In the genomic region with DNA sequence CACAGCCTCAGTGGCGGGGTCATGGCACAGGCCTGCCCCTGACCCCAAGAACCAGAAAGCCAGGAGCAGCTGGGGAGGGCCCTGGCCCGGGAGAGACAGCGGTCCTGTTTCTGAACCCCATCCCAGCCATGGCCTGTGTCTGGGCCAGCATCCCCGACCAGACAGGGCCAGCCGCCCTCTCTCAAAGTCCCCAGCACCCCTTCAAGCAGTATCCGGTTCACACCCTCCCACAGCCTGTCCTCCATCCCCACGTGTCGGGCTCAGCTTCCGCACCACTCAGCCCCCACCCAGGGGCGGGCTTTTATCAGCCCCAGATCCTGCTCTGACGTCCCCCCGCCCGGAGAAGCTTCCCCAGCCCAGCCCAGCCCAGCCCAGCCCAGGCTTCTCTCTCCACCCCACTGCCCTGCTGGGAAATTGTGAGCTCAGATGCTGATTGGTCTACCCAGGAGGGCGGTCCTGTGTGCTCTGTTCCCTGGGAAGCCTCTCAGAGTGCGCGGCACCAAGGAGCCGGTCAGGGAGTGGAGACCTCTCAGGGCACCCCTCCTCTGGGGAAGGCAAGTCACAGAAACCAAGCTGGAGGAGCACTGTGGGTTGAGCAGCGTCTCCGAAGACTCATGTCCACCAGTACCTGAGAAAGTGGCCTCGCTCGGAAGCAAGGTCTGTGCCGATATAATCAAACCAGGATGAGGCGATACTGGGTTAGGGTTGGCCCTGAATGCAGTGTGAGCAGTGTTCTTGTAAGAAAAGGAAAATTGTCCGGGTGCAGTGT, we compare ENCODE assay signal across 8 cellular contexts. TPM values are rescaled to one million over a fixed set of nuclear protein-coding genes. Genes with fewer than 3 reads are reported as not detected.
DNase-seq lines count a peak whose midpoint lies in the region; ATAC-seq and TF ChIP-seq lines count a peak whose summit lies in the region.

No MANE protein-coding gene starts in this region.

- H3K9me3 Mint-ChIP-seq in activated CD4-positive, alpha-beta T cell treated with anti-CD3 and anti-CD28 coated beads, Interleukin-2, amount 10 ng/mL, durations not matched to agents 24 days and 14 days = no peaks in the 10 kb centered on the region

- DNase-seq in NCI-H748 (lab: John Stamatoyannopoulos, UW; ENCODE audit: unreplicated experiment) (peak; percentile 5), NCI-H748 treated with DMSO at 0.1 percent for 48 hours (lab: John Stamatoyannopoulos, UW) (no peak), NCI-H1048 (lab: John Stamatoyannopoulos, UW) (peak; percentile 42), coronary artery (ENCODE audit: low spot score) (peak; percentile 96)
- peak; percentile 96 for DNase-seq in activated CD4-positive, alpha-beta T cell treated with anti-CD3 and anti-CD28 coated beads, Interleukin-2, amount 10 ng/mL, durations not matched to agents 24 days and 14 days
- peak; percentile 63 to 74 for DNase-seq in stimulated activated CD4-positive, alpha-beta T cell treated with anti-CD3 and anti-CD28 coated beads, Interleukin-1b, Interleukin-23, amount 100 ng/mL, for 4 hours (ENCODE audit: low read depth in 2 of 2)

- peak overlapping the region; percentile 72 for H3K4me3 ChIP-seq in coronary artery

- no peaks in the 10 kb centered on the region for H3K27me3 ChIP-seq in layer of hippocampus (ENCODE audit: control insufficient read depth, insufficient read depth, low read length)

- H3K27me3 Mint-ChIP-seq in activated CD4-positive, alpha-beta T cell treated with anti-CD3 and anti-CD28 coated beads, Interleukin-2, amount 10 ng/mL, durations not matched to agents 24 days and 14 days = no peaks in the 10 kb centered on the region

- ATAC-seq in GM18868 (IDR thresholded peaks at IDR 0.05; ENCODE audit: unreplicated experiment) = no peak

- intact Hi-C loops in activated CD4-positive, alpha-beta T cell treated with anti-CD3 and anti-CD28 coated beads, Interleukin-2, amount 10 ng/mL, durations not matched to agents 24 days and 14 days (cut with micrococcal nuclease) = loop anchor here (2.0 to 5.0 kb wide), 2 partner anchors 102 to 328 kb away; partner anchors contain the start of gene PANK4

- H3K4me1 Mint-ChIP-seq in activated CD4-positive, alpha-beta T cell treated with anti-CD3 and anti-CD28 coated beads, Interleukin-2, amount 10 ng/mL, durations not matched to agents 24 days and 14 days = peaks cover 13% of the 10 kb centered on the region

- peak overlapping the region; percentile 89 for H3K27ac Mint-ChIP-seq in activated CD4-positive, alpha-beta T cell treated with anti-CD3 and anti-CD28 coated beads, Interleukin-2, amount 10 ng/mL, durations not matched to agents 24 days and 14 days

- no peaks in the 10 kb centered on the region for H3K36me3 Mint-ChIP-seq in activated CD4-positive, alpha-beta T cell treated with anti-CD3 and anti-CD28 coated beads, Interleukin-2, amount 10 ng/mL, durations not matched to agents 24 days and 14 days (ENCODE audit: low read depth)

- peak overlapping the region; percentile 96 for H3K4me3 Mint-ChIP-seq in activated CD4-positive, alpha-beta T cell treated with anti-CD3 and anti-CD28 coated beads, Interleukin-2, amount 10 ng/mL, durations not matched to agents 24 days and 14 days

- H3K27ac ChIP-seq in coronary artery (peak overlapping the region; percentile 85 to 93), layer of hippocampus (ENCODE audit: low read depth, low read length) (peak overlapping the region; percentile 73)

- no peak for TF ChIP-seq CTCF in coronary artery (IDR thresholded peaks at IDR 0.05)

RNA-seq across cellular contexts. Expression of gene FAAP20, which starts 4.7 kb away (rescaled TPM):
- 55.8 and 60.3 TPM in 2 replicates for total RNA-seq in activated CD4-positive, alpha-beta T cell treated with anti-CD3 and anti-CD28 coated beads, Interleukin-2, amount 10 ng/mL, durations not matched to agents 24 days and 14 days

RNA-seq across cellular contexts. Expression of gene SKI, which starts 28.9 kb away (rescaled TPM):
- total RNA-seq in activated CD4-positive, alpha-beta T cell treated with anti-CD3 and anti-CD28 coated beads, Interleukin-2, amount 10 ng/mL, durations not matched to agents 24 days and 14 days = 40.7 and 41.1 TPM in 2 replicates
